In the genomic region with DNA sequence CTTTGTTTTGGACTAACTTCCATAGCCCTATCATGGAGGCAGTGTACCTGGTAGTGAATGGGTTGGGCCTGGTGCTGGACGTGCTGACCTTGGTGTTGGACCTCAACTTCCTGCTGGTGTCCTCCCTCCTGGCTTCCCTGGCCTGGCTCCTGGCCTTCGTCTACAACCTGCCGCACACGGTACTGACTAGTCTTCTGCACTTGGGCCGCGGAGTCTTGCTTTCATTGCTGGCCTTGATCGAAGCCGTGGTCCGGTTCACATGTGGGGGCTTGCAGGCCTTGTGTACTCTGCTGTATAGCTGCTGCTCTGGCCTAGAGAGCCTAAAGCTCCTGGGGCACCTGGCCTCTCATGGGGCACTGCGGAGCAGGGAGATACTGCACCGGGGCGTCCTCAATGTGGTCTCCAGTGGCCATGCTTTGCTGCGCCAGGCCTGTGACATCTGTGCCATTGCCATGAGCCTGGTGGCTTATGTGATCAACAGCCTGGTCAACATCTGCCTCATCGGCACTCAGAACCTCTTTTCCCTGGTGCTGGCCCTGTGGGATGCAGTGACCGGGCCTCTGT, we compare ENCODE assay signal across 9 cellular contexts. TPM values are rescaled to one million over a fixed set of nuclear protein-coding genes. Genes with fewer than 3 reads are reported as not detected.
A peak's percentile ranks its signal among the peaks of the same experiment; 100 is the strongest.
DNase-seq lines count a peak whose midpoint lies in the region; ATAC-seq and TF ChIP-seq lines count a peak whose summit lies in the region.
"Had no signal": no experiment of that assay in that cellular context is flagged by ENCODE, and none has a peak within 500 bp of the region (broad histone marks: within the 10 kb centered on the region; RNA-seq: fewer than 3 reads in every experiment).

No MANE protein-coding gene starts in this region.

- H3K4me3 Mint-ChIP-seq in T-helper 17 cell (peak overlapping the region; percentile 96), glutamatergic neuron (ENCODE audit: unreplicated experiment) (peak overlapping the region; percentile 100)

- CTCF ChIA-PET in HEK293T (lab: Yijun Ruan, JAX): interaction anchor here (0.8 kb wide), 1 partner anchor 13 kb away, joined by 3 read pairs; no protein-coding TSS in a partner anchor

- POLR2A ChIA-PET in HEK293T (lab: Yijun Ruan, JAX): interaction anchor here (1.5 kb wide), 1 partner anchor 23 kb away, joined by 5 read pairs; no protein-coding TSS in a partner anchor

- H3K36me3 Mint-ChIP-seq in T-helper 17 cell (ENCODE audit: low read depth) (peaks cover 7% of the 10 kb centered on the region), glutamatergic neuron (ENCODE audit: unreplicated experiment) (no peaks in the 10 kb centered on the region)

- H3K4me3 ChIP-seq in GM12875 (ENCODE audit: low read depth, low read length): peak overlapping the region; percentile 75
- H3K4me3 ChIP-seq in skeletal muscle cell (ENCODE audit: low read depth, low read length): peak overlapping the region; percentile 86

- H3K9me3 ChIP-seq in T-helper 17 cell (ENCODE audit: control insufficient read depth, low read length, poor library complexity, severe bottlenecking): no peaks in the 10 kb centered on the region

- TF ChIP-seq CTCF in GM12875 (IDR thresholded peaks at IDR 0.05; ENCODE audit: borderline replicate concordance, insufficient read depth, low read depth, low read length): no peak
- no peak for TF ChIP-seq CTCF in glutamatergic neuron (IDR thresholded peaks at IDR 0.05; ENCODE audit: partially characterized antibody, unreplicated experiment)

- H3K27ac Mint-ChIP-seq in T-helper 17 cell (peak overlapping the region; percentile 93), glutamatergic neuron (ENCODE audit: unreplicated experiment) (peak overlapping the region; percentile 99)

- H3K27me3 Mint-ChIP-seq in T-helper 17 cell: peaks cover 19% of the 10 kb centered on the region
- peaks cover 6% of the 10 kb centered on the region for H3K27me3 Mint-ChIP-seq in glutamatergic neuron (ENCODE audit: unreplicated experiment)

- peaks cover 26% of the 10 kb centered on the region for H3K4me1 Mint-ChIP-seq in T-helper 17 cell
- peaks cover 10% of the 10 kb centered on the region for H3K4me1 Mint-ChIP-seq in glutamatergic neuron (ENCODE audit: low read depth, unreplicated experiment)

- ATAC-seq in T-helper 17 cell (no peak), HG03457 (IDR thresholded peaks at IDR 0.05; ENCODE audit: unreplicated experiment) (no peak), GM18520 (IDR thresholded peaks at IDR 0.05; ENCODE audit: unreplicated experiment) (no peak), HG03175 (IDR thresholded peaks at IDR 0.05; ENCODE audit: unreplicated experiment) (no peak)

- peaks cover 2% of the 10 kb centered on the region for H3K9me3 Mint-ChIP-seq in glutamatergic neuron (ENCODE audit: unreplicated experiment)

- no peak for DNase-seq in T-helper 17 cell
- DNase-seq in glutamatergic neuron: no peak
- DNase-seq in skeletal muscle cell (ENCODE audit: low read depth): no peak
- no peak for DNase-seq in HEK293T (ENCODE audit: extremely low spot score)
- DNase-seq: WERI-Rb-1 had no signal

TF ChIP-seq in HEK293T, 16 proteins besides CTCF, POLR2A, EP300 and RAD21:
- TF ChIP-seq ARNT (IDR thresholded peaks at IDR 0.05) (no peak), ZNF384 (IDR thresholded peaks at IDR 0.05) (no peak), ELF4 (IDR thresholded peaks at IDR 0.05) (no peak), BHLHE40 (IDR thresholded peaks at IDR 0.05; ENCODE audit: borderline replicate concordance) (no peak), L3MBTL2 (conservative IDR thresholded peaks at IDR 0.05) (no peak), LEF1 (IDR thresholded peaks at IDR 0.05; ENCODE audit: borderline replicate concordance) (no peak), FOXA1 (IDR thresholded peaks at IDR 0.05) (no peak), SUZ12 (IDR thresholded peaks at IDR 0.05) (no peak), HDGF (IDR thresholded peaks at IDR 0.05; ENCODE audit: borderline replicate concordance) (no peak), FOXK2 (IDR thresholded peaks at IDR 0.05) (no peak), CTBP1 (IDR thresholded peaks at IDR 0.05; ENCODE audit: borderline replicate concordance) (no peak), SP1 (IDR thresholded peaks at IDR 0.05) (no peak), FOXM1 (IDR thresholded peaks at IDR 0.05; ENCODE audit: borderline replicate concordance) (no peak), TARDBP (IDR thresholded peaks at IDR 0.05) (no peak), NFRKB (IDR thresholded peaks at IDR 0.05) (no peak)
- TF ChIP-seq, protein P1, sequence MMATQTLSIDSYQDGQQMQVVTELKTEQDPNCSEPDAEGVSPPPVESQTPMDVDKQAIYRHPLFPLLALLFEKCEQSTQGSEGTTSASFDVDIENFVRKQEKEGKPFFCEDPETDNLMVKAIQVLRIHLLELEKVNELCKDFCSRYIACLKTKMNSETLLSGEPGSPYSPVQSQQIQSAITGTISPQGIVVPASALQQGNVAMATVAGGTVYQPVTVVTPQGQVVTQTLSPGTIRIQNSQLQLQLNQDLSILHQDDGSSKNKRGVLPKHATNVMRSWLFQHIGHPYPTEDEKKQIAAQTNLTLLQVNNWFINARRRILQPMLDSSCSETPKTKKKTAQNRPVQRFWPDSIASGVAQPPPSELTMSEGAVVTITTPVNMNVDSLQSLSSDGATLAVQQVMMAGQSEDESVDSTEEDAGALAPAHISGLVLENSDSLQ (IDR thresholded peaks at IDR 0.05): no peak

RNA-seq across cellular contexts. Expression of a gene that starts 0.8 kb away (rescaled TPM):
- total RNA-seq in T-helper 17 cell: 10 to 100 TPM; 15.3 to 19.0 TPM
- 20.6 TPM for total RNA-seq in glutamatergic neuron (ENCODE audit: unreplicated experiment)

RNA-seq across cellular contexts. Expression of a gene that starts 5.5 kb away (rescaled TPM):
- not detected for total RNA-seq in T-helper 17 cell
- 0.32 TPM for total RNA-seq in glutamatergic neuron (ENCODE audit: unreplicated experiment)

RNA-seq across cellular contexts. Expression of a gene that starts 11.3 kb away (rescaled TPM):
- total RNA-seq in T-helper 17 cell (not detected), glutamatergic neuron (ENCODE audit: unreplicated experiment) (not detected)

RNA-seq across cellular contexts. Expression of a gene that starts 18.2 kb away (rescaled TPM):
- total RNA-seq in T-helper 17 cell (10 to 100 TPM; 25.6 to 54.0 TPM), glutamatergic neuron (ENCODE audit: unreplicated experiment) (11.4 TPM)

RNA-seq across cellular contexts. Expression of a gene that starts 46.3 kb away (rescaled TPM):
- 1 to 10 TPM; 1.7 to 5.2 TPM for total RNA-seq in T-helper 17 cell
- total RNA-seq in glutamatergic neuron (ENCODE audit: unreplicated experiment): 2.6 TPM
